Comparison of ENCODE assay signal across 18 cellular contexts in genomic region chr16:79826732-79827514, GRCh38.
"Had no signal": no experiment of that assay in that cellular context is flagged by ENCODE, and none has a peak within 500 bp of the region (broad histone marks: within the 10 kb centered on the region; RNA-seq: fewer than 3 reads in every experiment).

No MANE protein-coding gene starts in this region.

- H3K27me3 ChIP-seq: pancreas, right lobe of liver, tibial nerve, uterus had no signal

- DNase-seq: activated CD4-positive, alpha-beta T cell treated with anti-CD3 and anti-CD28 coated beads for 1 hour; activated CD8-positive, alpha-beta memory T cell treated with anti-CD3 and anti-CD28 coated beads for 24 hours; activated CD8-positive, alpha-beta memory T cell treated with anti-CD3 and anti-CD28 coated beads, Interleukin-2, amount 50 U/mL, for 48 hours; activated effector memory CD4-positive, alpha-beta T cell treated with anti-CD3 and anti-CD28 coated beads, Interleukin-2, amount 50 U/mL, for 16 hours; activated T-cell treated with anti-CD3 and anti-CD28 coated beads, Interleukin-2, amount 50 U/mL, for 72 hours; dorsolateral prefrontal cortex; hippocampal formation; islet precursor cell; mucosa of descending colon; naive B cell; pancreas; right lobe of liver; stimulated activated naive CD8-positive, alpha-beta T cell treated with anti-CD3 and anti-CD28 coated beads, Interleukin-15, Interleukin-2, amounts not matched to agents 100 U/mL and 50 U/mL, for 24 hours; SW 1271; uterus; WERI-Rb-1 had no signal

- H3K9me3 ChIP-seq: mucosa of descending colon, pancreas, right lobe of liver, tibial nerve, uterus had no signal

- H3K4me3 ChIP-seq: cardiac muscle cell, dorsolateral prefrontal cortex, mucosa of descending colon, pancreas, right lobe of liver, tibial nerve, uterus had no signal

- H3K36me3 ChIP-seq: cardiac muscle cell, pancreas, right lobe of liver, tibial nerve, uterus, WERI-Rb-1 had no signal

- H3K4me1 ChIP-seq: pancreas, right lobe of liver, tibial nerve, uterus had no signal

- H3K27ac ChIP-seq: cardiac muscle cell, dorsolateral prefrontal cortex, pancreas, right lobe of liver, tibial nerve, WERI-Rb-1 had no signal
